27 cellular contexts compared by ENCODE assay signal in the genomic region with DNA sequence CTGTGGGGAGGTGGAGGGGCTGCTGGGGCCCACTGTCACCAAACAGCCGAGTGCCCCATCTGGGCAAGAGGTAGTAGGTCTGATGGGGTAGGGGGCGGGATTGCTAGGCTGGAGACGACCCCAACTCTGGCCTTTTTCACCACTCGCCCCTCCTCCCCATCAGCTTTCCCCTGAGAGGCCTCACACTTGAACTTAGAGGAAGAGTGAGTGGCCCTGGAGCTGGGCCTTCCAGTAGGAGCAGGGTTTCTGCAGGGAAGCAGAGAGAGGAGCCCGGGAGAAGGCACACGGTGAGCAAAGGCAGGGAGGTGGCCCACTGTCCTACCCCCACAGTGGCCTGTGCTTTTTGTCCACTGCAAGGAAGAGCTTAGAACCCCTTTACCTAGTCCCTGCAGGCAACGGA.
"Had no signal": no experiment of that assay in that cellular context is flagged by ENCODE, and none has a peak within 500 bp of the region (broad histone marks: within the 10 kb centered on the region; RNA-seq: fewer than 3 reads in every experiment).

No MANE protein-coding gene starts in this region.

- H3K4me1 ChIP-seq: gastroesophageal sphincter, heart right ventricle, testis had no signal

- H3K4me1 Mint-ChIP-seq: activated naive CD8-positive, alpha-beta T cell treated with anti-CD3 and anti-CD28 coated beads, Interleukin-2, amount 10 ng/mL, durations not matched to agents 7 days and 5 days had no signal

- H3K27me3 Mint-ChIP-seq: type B pancreatic cell had no signal

- H3K9me3 Mint-ChIP-seq: activated naive CD8-positive, alpha-beta T cell treated with anti-CD3 and anti-CD28 coated beads, Interleukin-2, amount 10 ng/mL, durations not matched to agents 7 days and 5 days; activated T-cell treated with anti-CD3 and anti-CD28 coated beads, Interleukin-2, amount 50 U/mL, for 4 hours; activated T-helper 2 cell treated with anti-CD3 and anti-CD28 coated beads, Interferon-gamma antibody, Interleukin-2, Interleukin-4, amounts not matched to agents 10 μg/mL and 5 μg/mL and 100 μg/mL, durations not matched to agents 14 hours and 24 hours and 36 hours; naive B cell; T-helper 1 cell treated with Interleukin-12 subunit alpha and Interleukin-12 subunit beta and Interleukin-4 antibody, amounts not matched to agents 30 μg/mL and 1 μg/mL, for 36 hours; type B pancreatic cell; WTC11 had no signal

- H3K4me3 ChIP-seq: cardiac muscle cell, gastroesophageal sphincter, heart right ventricle, testis had no signal

- H3K27me3 ChIP-seq: cardiac muscle cell, testis had no signal

- ATAC-seq: activated CD4-positive, alpha-beta T cell treated with anti-CD3 and anti-CD28 coated beads for 36 hours; activated T-cell treated with anti-CD3 and anti-CD28 coated beads, Interleukin-2, amount 50 U/mL, for 4 hours; gastroesophageal sphincter; heart right ventricle; left lobe of liver; sciatic nerve; WTC11 had no signal

- H3K36me3 Mint-ChIP-seq: activated naive CD8-positive, alpha-beta T cell treated with anti-CD3 and anti-CD28 coated beads, Interleukin-2, amount 10 ng/mL, durations not matched to agents 7 days and 5 days; naive B cell; type B pancreatic cell; WTC11 had no signal

- H3K27ac ChIP-seq: cardiac muscle cell, epithelial cell of prostate, gastroesophageal sphincter, heart right ventricle, testis had no signal

- DNase-seq: activated CD4-positive, alpha-beta T cell treated with anti-CD3 and anti-CD28 coated beads for 36 hours; activated CD4-positive, alpha-beta T cell treated with anti-CD3 and anti-CD28 coated beads, Interleukin-2, amount 50 U/mL, for 48 hours; activated CD8-positive, alpha-beta memory T cell treated with anti-CD3 and anti-CD28 coated beads, Interleukin-2, amount 50 U/mL, for 48 hours; activated naive CD4-positive, alpha-beta T cell; activated naive CD8-positive, alpha-beta T cell treated with anti-CD3 and anti-CD28 coated beads, Interleukin-2, amount 10 ng/mL, durations not matched to agents 7 days and 5 days; activated T-cell treated with anti-CD3 and anti-CD28 coated beads, Interleukin-2, amount 50 U/mL, for 4 hours; amniotic stem cell; heart right ventricle; kidney; mammary epithelial cell; naive B cell; occipital lobe; posterior cingulate gyrus; stimulated activated CD4-positive, alpha-beta T cell treated with anti-CD3 and anti-CD28 coated beads, Interleukin-2, amount 100 ng/mL, for 48 hours; stimulated activated CD8-positive, alpha-beta memory T cell treated with anti-CD3 and anti-CD28 coated beads, Interleukin-4, amount 100 ng/mL, for 48 hours; stimulated activated naive CD4-positive, alpha-beta T cell; T1000; testis had no signal

- H3K9me3 ChIP-seq: gastroesophageal sphincter, heart right ventricle, testis had no signal

- H3K36me3 ChIP-seq: cardiac muscle cell, gastroesophageal sphincter, heart right ventricle had no signal

- FAIRE-seq: kidney had no signal

- H3K27ac Mint-ChIP-seq: activated CD4-positive, alpha-beta T cell treated with anti-CD3 and anti-CD28 coated beads for 36 hours; activated naive CD8-positive, alpha-beta T cell treated with anti-CD3 and anti-CD28 coated beads, Interleukin-2, amount 10 ng/mL, durations not matched to agents 7 days and 5 days; activated T-helper 2 cell treated with anti-CD3 and anti-CD28 coated beads, Interferon-gamma antibody, Interleukin-2, Interleukin-4, amounts not matched to agents 10 μg/mL and 5 μg/mL and 100 μg/mL, durations not matched to agents 14 hours and 24 hours and 36 hours; T-helper 1 cell treated with Interleukin-12 subunit alpha and Interleukin-12 subunit beta and Interleukin-4 antibody, amounts not matched to agents 30 μg/mL and 1 μg/mL, for 36 hours; type B pancreatic cell; WTC11 had no signal

- H3K4me3 Mint-ChIP-seq: activated CD4-positive, alpha-beta T cell treated with anti-CD3 and anti-CD28 coated beads for 36 hours; activated naive CD8-positive, alpha-beta T cell treated with anti-CD3 and anti-CD28 coated beads, Interleukin-2, amount 10 ng/mL, durations not matched to agents 7 days and 5 days; activated T-cell treated with anti-CD3 and anti-CD28 coated beads, Interleukin-2, amount 50 U/mL, for 4 hours; naive B cell; T-helper 1 cell treated with Interleukin-12 subunit alpha and Interleukin-12 subunit beta and Interleukin-4 antibody, amounts not matched to agents 30 μg/mL and 1 μg/mL, for 36 hours; WTC11 had no signal
